Comparison of ENCODE assay signal across 8 cellular contexts in genomic region chr4:124018383-124019317, GRCh38.
DNase-seq lines count a peak whose midpoint lies in the region; ATAC-seq and TF ChIP-seq lines count a peak whose summit lies in the region.

No MANE protein-coding gene starts in this region.

- peaks cover 15 to 31% of the 10 kb centered on the region in 2 donors for H3K4me1 ChIP-seq in thoracic aorta (ENCODE audit: control insufficient read depth in 1 of 2, low read depth in 2 of 2)

- H3K4me3 ChIP-seq in GM12864 (ENCODE audit: low read depth, low read length) (no peak overlapping the region), thoracic aorta (peak overlapping the region; percentile 12)

- peaks cover 15% of the 10 kb centered on the region for H3K4me1 Mint-ChIP-seq in activated T-helper 2 cell treated with anti-CD3 and anti-CD28 coated beads, Interferon-gamma antibody, Interleukin-2, Interleukin-4, amounts not matched to agents 10 μg/mL and 5 μg/mL and 100 μg/mL, durations not matched to agents 14 hours and 24 hours and 36 hours (ENCODE audit: low read depth)

- DNase-seq in GM12864 (ENCODE audit: low read depth) (peak; percentile 51), left lobe of liver (ENCODE audit: low spot score) (peak; percentile 52), thoracic aorta (ENCODE audit: low spot score) (no peak), NCI-H2171 treated with DMSO at 0.1 percent for 48 hours (lab: John Stamatoyannopoulos, UW) (no peak), T1000 (lab: John Stamatoyannopoulos, UW) (no peak)
- DNase-seq in activated T-helper 2 cell treated with anti-CD3 and anti-CD28 coated beads, Interferon-gamma antibody, Interleukin-2, Interleukin-4, amounts not matched to agents 10 μg/mL and 5 μg/mL and 100 μg/mL, durations not matched to agents 14 hours and 24 hours and 36 hours (ENCODE audit: low spot score): no peak

- no peaks in the 10 kb centered on the region for H3K36me3 ChIP-seq in thoracic aorta

- H3K27me3 ChIP-seq in thoracic aorta (replicated peaks; ENCODE audit: insufficient read depth): no peaks in the 10 kb centered on the region

- H3K27ac Mint-ChIP-seq in activated T-helper 2 cell treated with anti-CD3 and anti-CD28 coated beads, Interferon-gamma antibody, Interleukin-2, Interleukin-4, amounts not matched to agents 10 μg/mL and 5 μg/mL and 100 μg/mL, durations not matched to agents 14 hours and 24 hours and 36 hours: peak overlapping the region; percentile 81

- peak overlapping the region; percentile 51 to 61 for H3K27ac ChIP-seq in thoracic aorta

- intact Hi-C loops in activated T-helper 2 cell treated with anti-CD3 and anti-CD28 coated beads, Interferon-gamma antibody, Interleukin-2, Interleukin-4, amounts not matched to agents 10 μg/mL and 5 μg/mL and 100 μg/mL, durations not matched to agents 14 hours and 24 hours and 36 hours (cut with micrococcal nuclease): no loop called here

- no peaks in the 10 kb centered on the region for H3K9me3 Mint-ChIP-seq in activated T-helper 2 cell treated with anti-CD3 and anti-CD28 coated beads, Interferon-gamma antibody, Interleukin-2, Interleukin-4, amounts not matched to agents 10 μg/mL and 5 μg/mL and 100 μg/mL, durations not matched to agents 14 hours and 24 hours and 36 hours

- ATAC-seq in GM21381 (IDR thresholded peaks at IDR 0.05; ENCODE audit: unreplicated experiment) (peak; percentile 99), HG03558 (IDR thresholded peaks at IDR 0.05; ENCODE audit: extremely low read depth, unreplicated experiment) (peak; percentile 100), left lobe of liver (peak; percentile 85), thoracic aorta (ENCODE audit: insufficient number of reproducible peaks, low FRiP score, low read depth) (peak; percentile 69)

- H3K36me3 Mint-ChIP-seq in activated T-helper 2 cell treated with anti-CD3 and anti-CD28 coated beads, Interferon-gamma antibody, Interleukin-2, Interleukin-4, amounts not matched to agents 10 μg/mL and 5 μg/mL and 100 μg/mL, durations not matched to agents 14 hours and 24 hours and 36 hours (ENCODE audit: low read depth): no peaks in the 10 kb centered on the region

- H3K9me3 ChIP-seq in thoracic aorta: no peaks in the 10 kb centered on the region

- no peak overlapping the region for H3K4me3 Mint-ChIP-seq in activated T-helper 2 cell treated with anti-CD3 and anti-CD28 coated beads, Interferon-gamma antibody, Interleukin-2, Interleukin-4, amounts not matched to agents 10 μg/mL and 5 μg/mL and 100 μg/mL, durations not matched to agents 14 hours and 24 hours and 36 hours (ENCODE audit: low read depth)

- H3K27me3 Mint-ChIP-seq in activated T-helper 2 cell treated with anti-CD3 and anti-CD28 coated beads, Interferon-gamma antibody, Interleukin-2, Interleukin-4, amounts not matched to agents 10 μg/mL and 5 μg/mL and 100 μg/mL, durations not matched to agents 14 hours and 24 hours and 36 hours (ENCODE audit: low read depth): no peaks in the 10 kb centered on the region

- peak; percentile 9 for TF ChIP-seq CTCF in GM12864 (IDR thresholded peaks at IDR 0.05; ENCODE audit: low read depth, low read length, missing control alignments)
- no peak for TF ChIP-seq CTCF in thoracic aorta (IDR thresholded peaks at IDR 0.05)

Comparison
In these comparisons a context has a peak if more than half of its experiments do, and no peak if none do; other contexts are left out.
1. DNase-seq: peak in GM12864 (single experiment) and left lobe of liver (single experiment); none in activated T-helper 2 cell treated with anti-CD3 and anti-CD28 coated beads, Interferon-gamma antibody, Interleukin-2, Interleukin-4, amounts not matched to agents 10 μg/mL and 5 μg/mL and 100 μg/mL, durations not matched to agents 14 hours and 24 hours and 36 hours (single experiment), thoracic aorta (single experiment), NCI-H2171 treated with DMSO at 0.1 percent for 48 hours (single experiment) and T1000 (single experiment).
2. Peak in every context shown above with its lines, with median percentiles within 50 percentile points of each other: ATAC-seq.